ENCODE assay signal across 27 cellular contexts in the genomic region with DNA sequence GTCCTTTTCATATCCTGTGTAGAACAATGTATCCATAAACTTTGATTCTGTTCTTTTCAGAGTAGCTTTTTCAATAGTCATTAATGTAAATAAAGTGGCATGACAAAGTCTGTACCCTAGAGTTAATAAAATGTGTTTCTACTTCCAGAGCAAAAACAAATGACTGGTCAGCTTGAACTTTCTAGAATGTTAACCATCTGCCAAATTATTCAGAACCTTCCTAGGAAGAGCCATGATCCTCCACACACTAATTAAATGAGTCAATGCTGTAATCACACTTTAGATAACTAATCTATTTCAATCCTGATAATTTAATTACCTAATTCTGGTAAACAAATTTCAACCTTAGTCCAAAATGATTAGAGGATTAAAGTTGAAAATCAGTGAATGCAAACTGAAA.
DNase-seq lines count a peak whose midpoint lies in the region; ATAC-seq and TF ChIP-seq lines count a peak whose summit lies in the region.
"Had no signal": no experiment of that assay in that cellular context is flagged by ENCODE, and none has a peak within 500 bp of the region (broad histone marks: within the 10 kb centered on the region; RNA-seq: fewer than 3 reads in every experiment).

No MANE protein-coding gene starts in this region.

- TF ChIP-seq EP300 in SK-N-SH (IDR thresholded peaks at IDR 0.05; ENCODE audit: borderline replicate concordance in 1 of 2, low read depth in 1 of 2, low read length in 1 of 2), result no peak

- H3K4me1 ChIP-seq in SK-N-SH (ENCODE audit: control insufficient read depth in 1 of 2, insufficient read depth in 2 of 2, low read depth in 1 of 2, low read length in 1 of 2), result peaks cover 0 to 22% of the 10 kb centered on the region in 2 experiments; a peak in 2 of 4 replicates
- no peaks in the 10 kb centered on the region for H3K4me1 ChIP-seq in naive thymus-derived CD4-positive, alpha-beta T cell (ENCODE audit: control insufficient read depth in 2 of 2, insufficient read depth in 2 of 2, low read length in 2 of 2)
- H3K4me1 ChIP-seq in MM.1S (ENCODE audit: low read length), result no peaks in the 10 kb centered on the region
- H3K4me1 ChIP-seq: BLaER1 treated with 17β-estradiol and CSF1 and Interleukin-3, amounts not matched to agents 10 nM and 100 nM; tibial nerve had no signal

- H3K9me2 ChIP-seq in SK-N-SH (no peaks in the 10 kb centered on the region), MM.1S (replicated peaks; ENCODE audit: insufficient read depth, low read length) (no peaks in the 10 kb centered on the region)

- TF ChIP-seq RAD21 in SK-N-SH (IDR thresholded peaks at IDR 0.05; ENCODE audit: low read length), result no peak

- POLR2A ChIA-PET in SK-N-SH (lab: Yijun Ruan, JAX), result no interaction called here
- POLR2A ChIA-PET in naive thymus-derived CD4-positive, alpha-beta T cell (lab: Charles Lee), result no interaction called here

- no peaks in the 10 kb centered on the region for H3K9me3 Mint-ChIP-seq in central memory CD8-positive, alpha-beta T cell
- no peaks in the 10 kb centered on the region for H3K9me3 Mint-ChIP-seq in naive thymus-derived CD4-positive, alpha-beta T cell
- H3K9me3 Mint-ChIP-seq: activated CD4-positive, alpha-beta memory T cell treated with anti-CD3 and anti-CD28 coated beads, Interleukin-2, amount 10 ng/mL, durations not matched to agents 7 days and 5 days; activated naive CD8-positive, alpha-beta T cell treated with anti-CD3 and anti-CD28 coated beads, Interleukin-2, amount 50 U/mL, for 24 hours; stimulated activated naive CD8-positive, alpha-beta T cell treated with anti-CD3 and anti-CD28 coated beads, Interleukin-15, amount 100 ng/mL, for 72 hours had no signal

- no peaks in the 10 kb centered on the region for H3K27me3 Mint-ChIP-seq in central memory CD8-positive, alpha-beta T cell
- H3K27me3 Mint-ChIP-seq in naive thymus-derived CD4-positive, alpha-beta T cell, result no peaks in the 10 kb centered on the region
- H3K27me3 Mint-ChIP-seq: activated CD4-positive, alpha-beta memory T cell treated with anti-CD3 and anti-CD28 coated beads, Interleukin-2, amount 10 ng/mL, durations not matched to agents 7 days and 5 days; activated naive CD8-positive, alpha-beta T cell treated with anti-CD3 and anti-CD28 coated beads, Interleukin-2, amount 50 U/mL, for 24 hours; stimulated activated naive CD8-positive, alpha-beta T cell treated with anti-CD3 and anti-CD28 coated beads, Interleukin-15, amount 100 ng/mL, for 72 hours had no signal

- no peak overlapping the region for H2AFZ ChIP-seq in SK-N-SH (ENCODE audit: low read depth)
- H2AFZ ChIP-seq in MM.1S (ENCODE audit: low read length), result no peak overlapping the region

- H3K36me3 ChIP-seq in SK-N-SH (replicated peaks in 1 of 2; ENCODE audit: control insufficient read depth in 1 of 2, insufficient read depth in 2 of 2, low read length in 1 of 2), result peaks cover 0 to 11% of the 10 kb centered on the region in 2 experiments
- no peaks in the 10 kb centered on the region for H3K36me3 ChIP-seq in naive thymus-derived CD4-positive, alpha-beta T cell (ENCODE audit: control insufficient read depth in 2 of 3, insufficient read depth in 3 of 3, low read length in 3 of 3)
- H3K36me3 ChIP-seq in MM.1S (replicated peaks; ENCODE audit: insufficient read depth, low read length), result no peaks in the 10 kb centered on the region
- H3K36me3 ChIP-seq: cardiac muscle cell, tibial nerve had no signal

- H3K9ac ChIP-seq in SK-N-SH (no peak overlapping the region), MM.1S (ENCODE audit: low read length) (no peak overlapping the region)
- H3K9ac ChIP-seq: BLaER1 treated with 17β-estradiol and CSF1 and Interleukin-3, amounts not matched to agents 10 nM and 100 nM had no signal

- peaks cover 8% of the 10 kb centered on the region for H3F3A ChIP-seq in SK-N-SH (replicated peaks; ENCODE audit: insufficient read depth)
- no peaks in the 10 kb centered on the region for H3F3A ChIP-seq in MM.1S (ENCODE audit: insufficient read depth, low read length)

- CTCF ChIA-PET in SK-N-SH (lab: Yijun Ruan, JAX), result interaction anchor here (2.5 kb wide), 1 partner anchor 9 kb away, joined by 6 read pairs; no protein-coding TSS in a partner anchor
- CTCF ChIA-PET in naive thymus-derived CD4-positive, alpha-beta T cell (lab: Charles Lee), result no interaction called here

- no peak for DNase-seq in SK-N-SH
- DNase-seq in central memory CD8-positive, alpha-beta T cell (ENCODE audit: low spot score in 2 of 2), result no peak
- peak; percentile 28 for DNase-seq in fibroblast of villous mesenchyme (ENCODE audit: low read depth)
- no peak for DNase-seq in naive thymus-derived CD4-positive, alpha-beta T cell
- DNase-seq in MM.1S, result no peak
- DNase-seq: activated CD4-positive, alpha-beta memory T cell treated with anti-CD3 and anti-CD28 coated beads, Interleukin-2, amount 10 ng/mL, durations not matched to agents 7 days and 5 days; activated effector memory CD4-positive, alpha-beta T cell treated with anti-CD3 and anti-CD28 coated beads, Interleukin-2, amount 50 U/mL, for 16 hours; activated naive CD8-positive, alpha-beta T cell treated with anti-CD3 and anti-CD28 coated beads, Interleukin-2, amount 50 U/mL, for 24 hours; erythroblast; head of caudate nucleus; KG1; left cardiac atrium; MV-4-11; NCI-H1694 treated with DMSO at 0.1 percent for 48 hours; NCI-H748 treated with DMSO at 0.1 percent for 48 hours; occipital lobe; stimulated activated CD4-positive, alpha-beta T cell treated with anti-CD3 and anti-CD28 coated beads, Interleukin-12 subunit alpha, Interleukin-12 subunit beta, amount 100 ng/mL, for 4 hours; stimulated activated naive CD8-positive, alpha-beta T cell treated with anti-CD3 and anti-CD28 coated beads, Interleukin-15, amount 100 ng/mL, for 72 hours; T-helper 9 cell had no signal

- peaks cover 65% of the 10 kb centered on the region; the same call in 1 of the 2 replicates for H3K79me2 ChIP-seq in SK-N-SH (ENCODE audit: insufficient read depth)
- no peaks in the 10 kb centered on the region for H3K79me2 ChIP-seq in MM.1S (ENCODE audit: low read length)

- TF ChIP-seq CTCF in SK-N-SH (IDR thresholded peaks at IDR 0.05) (no peak), fibroblast of villous mesenchyme (IDR thresholded peaks at IDR 0.05; ENCODE audit: insufficient read depth, low read depth, low read length) (no peak), MM.1S (IDR thresholded peaks at IDR 0.05; ENCODE audit: low read length) (no peak)

- H3K4me2 ChIP-seq in SK-N-SH (no peak overlapping the region), MM.1S (ENCODE audit: low read depth, low read length) (no peak overlapping the region)
- H3K4me2 ChIP-seq: BLaER1 treated with 17β-estradiol and CSF1 and Interleukin-3, amounts not matched to agents 10 nM and 100 nM had no signal

- no peak overlapping the region for H3K4me3 ChIP-seq in SK-N-SH (ENCODE audit: low read depth in 2 of 2, low read length in 1 of 2)
- H3K4me3 ChIP-seq in fibroblast of villous mesenchyme (ENCODE audit: low read depth, low read length), result no peak overlapping the region
- no peak overlapping the region for H3K4me3 ChIP-seq in naive thymus-derived CD4-positive, alpha-beta T cell (ENCODE audit: low read length)
- H3K4me3 ChIP-seq in MM.1S (ENCODE audit: low read length), result no peak overlapping the region
- H3K4me3 ChIP-seq: BLaER1 treated with 17β-estradiol and CSF1 and Interleukin-3, amounts not matched to agents 10 nM and 100 nM; cardiac muscle cell; tibial nerve had no signal

- no peaks in the 10 kb centered on the region for H3K36me3 Mint-ChIP-seq in central memory CD8-positive, alpha-beta T cell (ENCODE audit: insufficient read depth)
- peaks cover 0 to 17% (median 0%) of the 10 kb centered on the region in 5 donors for H3K36me3 Mint-ChIP-seq in naive thymus-derived CD4-positive, alpha-beta T cell

- H3K27ac Mint-ChIP-seq in central memory CD8-positive, alpha-beta T cell (ENCODE audit: low read depth), result peak overlapping the region; percentile 22
- no peak overlapping the region for H3K27ac Mint-ChIP-seq in naive thymus-derived CD4-positive, alpha-beta T cell
- H3K27ac Mint-ChIP-seq: activated CD4-positive, alpha-beta memory T cell treated with anti-CD3 and anti-CD28 coated beads, Interleukin-2, amount 10 ng/mL, durations not matched to agents 7 days and 5 days; activated naive CD8-positive, alpha-beta T cell treated with anti-CD3 and anti-CD28 coated beads, Interleukin-2, amount 50 U/mL, for 24 hours; stimulated activated naive CD8-positive, alpha-beta T cell treated with anti-CD3 and anti-CD28 coated beads, Interleukin-15, amount 100 ng/mL, for 72 hours had no signal

- no peak overlapping the region for H3K4me3 Mint-ChIP-seq in central memory CD8-positive, alpha-beta T cell
- no peak overlapping the region for H3K4me3 Mint-ChIP-seq in naive thymus-derived CD4-positive, alpha-beta T cell
- H3K4me3 Mint-ChIP-seq: activated CD4-positive, alpha-beta memory T cell treated with anti-CD3 and anti-CD28 coated beads, Interleukin-2, amount 10 ng/mL, durations not matched to agents 7 days and 5 days; activated naive CD8-positive, alpha-beta T cell treated with anti-CD3 and anti-CD28 coated beads, Interleukin-2, amount 50 U/mL, for 24 hours; stimulated activated naive CD8-positive, alpha-beta T cell treated with anti-CD3 and anti-CD28 coated beads, Interleukin-15, amount 100 ng/mL, for 72 hours had no signal

- H3K9me3 ChIP-seq in SK-N-SH (no peaks in the 10 kb centered on the region), MM.1S (replicated peaks; ENCODE audit: insufficient read depth, low read length) (no peaks in the 10 kb centered on the region)
- H3K9me3 ChIP-seq in naive thymus-derived CD4-positive, alpha-beta T cell (ENCODE audit: control insufficient read depth in 2 of 3, low read length in 3 of 3), result no peaks in the 10 kb centered on the region
- H3K9me3 ChIP-seq: BLaER1 treated with 17β-estradiol and CSF1 and Interleukin-3, amounts not matched to agents 10 nM and 100 nM; tibial nerve had no signal

- no peak overlapping the region for H3K27ac ChIP-seq in SK-N-SH (ENCODE audit: low read depth in 2 of 2, low read length in 1 of 2)
- no peak overlapping the region for H3K27ac ChIP-seq in naive thymus-derived CD4-positive, alpha-beta T cell (ENCODE audit: low read depth, low read length)
- no peak overlapping the region for H3K27ac ChIP-seq in MM.1S (ENCODE audit: low read length)
- H3K27ac ChIP-seq: 22Rv1; BLaER1 treated with 17β-estradiol and CSF1 and Interleukin-3, amounts not matched to agents 10 nM and 100 nM; cardiac muscle cell; tibial nerve had no signal

- no peaks in the 10 kb centered on the region for H3K4me1 Mint-ChIP-seq in central memory CD8-positive, alpha-beta T cell
- peaks cover 0 to 3% (median 0%) of the 10 kb centered on the region in 7 donors for H3K4me1 Mint-ChIP-seq in naive thymus-derived CD4-positive, alpha-beta T cell
- H3K4me1 Mint-ChIP-seq: activated CD4-positive, alpha-beta memory T cell treated with anti-CD3 and anti-CD28 coated beads, Interleukin-2, amount 10 ng/mL, durations not matched to agents 7 days and 5 days; stimulated activated naive CD8-positive, alpha-beta T cell treated with anti-CD3 and anti-CD28 coated beads, Interleukin-15, amount 100 ng/mL, for 72 hours had no signal

- ATAC-seq in SK-N-SH treated with all-trans-retinoic acid at 6 μM for 48 hours (no peak), HG02884 (IDR thresholded peaks at IDR 0.05; ENCODE audit: unreplicated experiment) (no peak), HG03095 (IDR thresholded peaks at IDR 0.05; ENCODE audit: unreplicated experiment) (no peak)
- no peak for ATAC-seq in central memory CD8-positive, alpha-beta T cell (replicated peaks; ENCODE audit: extremely low read depth, poor library complexity, severe bottlenecking)
- no peak for ATAC-seq in naive thymus-derived CD4-positive, alpha-beta T cell
- ATAC-seq: activated naive CD8-positive, alpha-beta T cell treated with anti-CD3 and anti-CD28 coated beads, Interleukin-2, amount 50 U/mL, for 24 hours; HCT116; left cardiac atrium; stimulated activated naive CD8-positive, alpha-beta T cell treated with anti-CD3 and anti-CD28 coated beads, Interleukin-15, amount 100 ng/mL, for 72 hours had no signal

- intact Hi-C loops in naive thymus-derived CD4-positive, alpha-beta T cell (cut with micrococcal nuclease), result loop anchor here in 1 of 2 donors (5.0 kb wide), 1 partner anchor 72 kb away; the partner anchor contains the start of gene DIAPH3

- H3K27me3 ChIP-seq in SK-N-SH (ENCODE audit: insufficient read depth) (no peaks in the 10 kb centered on the region), MM.1S (replicated peaks; ENCODE audit: insufficient read depth, low read length) (no peaks in the 10 kb centered on the region)
- H3K27me3 ChIP-seq in naive thymus-derived CD4-positive, alpha-beta T cell (ENCODE audit: control insufficient read depth in 2 of 2, insufficient read depth in 2 of 2, low read length in 2 of 2), result no peaks in the 10 kb centered on the region
- H3K27me3 ChIP-seq: BLaER1 treated with 17β-estradiol and CSF1 and Interleukin-3, amounts not matched to agents 10 nM and 100 nM; cardiac muscle cell; tibial nerve had no signal

- H4K20me1 ChIP-seq in SK-N-SH (ENCODE audit: insufficient read depth), result no peaks in the 10 kb centered on the region
- no peaks in the 10 kb centered on the region for H4K20me1 ChIP-seq in MM.1S (ENCODE audit: insufficient read depth, low read length)
- H4K20me1 ChIP-seq: BLaER1 treated with 17β-estradiol and CSF1 and Interleukin-3, amounts not matched to agents 10 nM and 100 nM had no signal
